11 cellular contexts compared by ENCODE assay signal in the genomic region with DNA sequence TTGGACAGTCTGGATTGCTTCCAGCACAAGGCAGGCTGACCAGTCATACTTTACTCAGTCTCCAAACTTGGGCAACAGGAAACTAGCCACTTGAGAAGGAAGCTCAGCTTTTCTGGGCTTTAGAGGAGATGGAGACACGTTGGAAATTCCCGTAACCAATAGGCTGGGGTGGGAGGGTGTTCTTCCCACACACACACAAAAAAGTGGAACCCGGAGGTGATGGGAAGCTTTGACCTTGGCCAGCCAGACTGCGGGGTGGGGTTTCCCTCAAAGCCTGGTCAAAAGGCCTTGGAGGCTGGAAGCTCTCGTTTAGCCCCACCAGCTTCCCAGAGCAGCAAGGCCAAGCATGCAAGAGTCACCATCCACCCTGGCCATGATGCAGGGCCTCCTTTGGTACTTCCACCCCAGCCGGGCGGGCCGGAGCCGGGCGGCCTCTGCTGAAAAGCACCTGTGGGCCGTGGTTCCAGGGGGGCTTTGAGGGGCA.
DNase-seq lines count a peak whose midpoint lies in the region; ATAC-seq, FAIRE-seq and TF ChIP-seq lines count a peak whose summit lies in the region.
"Had no signal": no experiment of that assay in that cellular context is flagged by ENCODE, and none has a peak within 500 bp of the region (broad histone marks: within the 10 kb centered on the region; RNA-seq: fewer than 3 reads in every experiment).

No MANE protein-coding gene starts in this region.

- no peak for FAIRE-seq in endothelial cell of umbilical vein (lab: Jason Lieb, UNC)
- FAIRE-seq: keratinocyte had no signal

- H3K4me3 ChIP-seq in SJSA1 = no peak overlapping the region
- peak overlapping the region in 1 of 3 experiments; percentile 4 for H3K4me3 ChIP-seq in endothelial cell of umbilical vein (replicated peaks in 1 of 3; ENCODE audit: insufficient read depth in 1 of 3, low read depth in 1 of 3, low read length in 3 of 3)
- H3K4me3 ChIP-seq in lower lobe of right lung = no peak overlapping the region
- H3K4me3 ChIP-seq in transverse colon = no peak overlapping the region
- H3K4me3 ChIP-seq: SJCRH30 had no signal

- POLR2A ChIA-PET in endothelial cell of umbilical vein (lab: Charles Lee) = no interaction called here

- no peak overlapping the region for H3K27ac Mint-ChIP-seq in nephron progenitor cell

- no peaks in the 10 kb centered on the region for H3K9me3 Mint-ChIP-seq in nephron progenitor cell

- H3K36me3 ChIP-seq in SJSA1 (peaks cover 9% of the 10 kb centered on the region), endothelial cell of umbilical vein (ENCODE audit: control insufficient read depth in 2 of 2, extremely low read depth in 1 of 2, insufficient read depth in 2 of 2, low read length in 2 of 2) (peaks cover 0 to 5% of the 10 kb centered on the region in 2 experiments), lower lobe of right lung (peaks cover 20% of the 10 kb centered on the region), transverse colon (no peaks in the 10 kb centered on the region)

- peak overlapping the region; percentile 80 for H3K9ac ChIP-seq in endothelial cell of umbilical vein (replicated peaks; ENCODE audit: extremely low read depth, insufficient read depth, low read length)

- in situ Hi-C loops in transverse colon (cut with MboI; ENCODE audit: low pct_ligation_motif_present in 1 of 4, low pct_unique_long_range_greater_than_20kb in 1 of 4, low sequenced_read_pairs in 3 of 4) = loop anchor here in 1 of 4 donors (25.0 kb wide), 1 partner anchor 231 kb away; no protein-coding TSS in a partner anchor

- no peak for TF ChIP-seq EP300 in transverse colon (IDR thresholded peaks at IDR 0.05; ENCODE audit: low read depth)

- BruUV-seq in endothelial cell of umbilical vein (replicated peaks; lab: Mats Ljungman, UMichigan) = no TSS peak

- dilution Hi-C loops in endothelial cell of umbilical vein (cut with MboI; ENCODE audit: extremely low pct_ligation_motif_present, low sequenced_read_pairs) = no loop called here

- no peaks in the 10 kb centered on the region for H3K27me3 Mint-ChIP-seq in nephron progenitor cell (ENCODE audit: low read depth, poor library complexity)

- TF ChIP-seq CTCF in endothelial cell of umbilical vein (IDR thresholded peaks at IDR 0.05; ENCODE audit: extremely low read depth in 1 of 2, insufficient read depth in 1 of 2, low read depth in 1 of 2, low read length in 2 of 2) (no peak), lower lobe of right lung (IDR thresholded peaks at IDR 0.05) (no peak), transverse colon (IDR thresholded peaks at IDR 0.05) (no peak), nephron progenitor cell (IDR thresholded peaks at IDR 0.05) (no peak)

- TF ChIP-seq POLR2A in endothelial cell of umbilical vein (IDR thresholded peaks at IDR 0.05; ENCODE audit: low read depth, low read length) = no peak
- no peak for TF ChIP-seq POLR2A in transverse colon (IDR thresholded peaks at IDR 0.05)

- peak overlapping the region; percentile 73 for H3K4me2 ChIP-seq in endothelial cell of umbilical vein (ENCODE audit: insufficient read depth, low read length)

- intact Hi-C loops in endothelial cell of umbilical vein (cut with micrococcal nuclease) (loop anchor here (5.0 kb wide), 1 partner anchor 216 kb away; no protein-coding TSS in a partner anchor), lower lobe of right lung (cut with DNase I) (no loop called here), transverse colon (cut with DNase I; ENCODE audit: low total_unique reads) (no loop called here)

- H3K9me1 ChIP-seq in endothelial cell of umbilical vein (replicated peaks; ENCODE audit: control insufficient read depth, extremely low read depth, insufficient read depth, low read length) = no peaks in the 10 kb centered on the region

- no peak overlapping the region for H2AFZ ChIP-seq in endothelial cell of umbilical vein (ENCODE audit: low read depth, low read length)

- ATAC-seq in lower lobe of right lung (peak; percentile 8 to 32), GM18868 (IDR thresholded peaks at IDR 0.05; ENCODE audit: unreplicated experiment) (no peak)

- peak in 1 of 2 experiments; percentile 45 for DNase-seq in SJSA1 (ENCODE audit: low read depth in 1 of 2, low spot score in 2 of 2)
- DNase-seq in endothelial cell of umbilical vein (ENCODE audit: low read depth, low spot score) = peak; percentile 80
- peak; percentile 44 for DNase-seq in lower lobe of right lung
- no peak for DNase-seq in transverse colon
- no peak for DNase-seq in DMS 273 (lab: John Stamatoyannopoulos, UW; ENCODE audit: unreplicated experiment)
- DNase-seq in nephron progenitor cell = no peak
- no peak for DNase-seq in H4 (ENCODE audit: low spot score)
- DNase-seq: cortex of kidney had no signal

- 77% methylated on average over 11 of the region's 11 CpGs; no CpG with 5 or more reads in 1 of the 2 donors for WGBS in transverse colon (ENCODE audit: low coverage in 1 of 2), 2 donors

- H3K9me3 ChIP-seq in SJSA1 (replicated peaks) (no peaks in the 10 kb centered on the region), endothelial cell of umbilical vein (replicated peaks; ENCODE audit: control insufficient read depth, insufficient read depth, low read length) (no peaks in the 10 kb centered on the region), lower lobe of right lung (no peaks in the 10 kb centered on the region), transverse colon (no peaks in the 10 kb centered on the region)
- H3K9me3 ChIP-seq: SJCRH30 had no signal

- H4K20me1 ChIP-seq in endothelial cell of umbilical vein (replicated peaks; ENCODE audit: control insufficient read depth, extremely low read depth, insufficient read depth, low read length) = no peaks in the 10 kb centered on the region

- no peaks in the 10 kb centered on the region for H3K27me3 ChIP-seq in SJSA1 (replicated peaks)
- no peaks in the 10 kb centered on the region for H3K27me3 ChIP-seq in endothelial cell of umbilical vein (ENCODE audit: control insufficient read depth in 2 of 2, insufficient read depth in 2 of 2, low read length in 2 of 2)
- no peaks in the 10 kb centered on the region for H3K27me3 ChIP-seq in lower lobe of right lung (ENCODE audit: low read depth)
- H3K27me3 ChIP-seq in transverse colon = no peaks in the 10 kb centered on the region
- H3K27me3 ChIP-seq: SJCRH30 had no signal

- no peak overlapping the region for H3K4me3 Mint-ChIP-seq in nephron progenitor cell

- H3K27ac ChIP-seq in SJSA1 = peak overlapping the region; percentile 39
- peak overlapping the region; percentile 96 for H3K27ac ChIP-seq in endothelial cell of umbilical vein (ENCODE audit: insufficient read depth, low read depth, low read length)
- H3K27ac ChIP-seq in lower lobe of right lung = peak overlapping the region; percentile 91
- H3K27ac ChIP-seq in transverse colon = peak overlapping the region; percentile 48 to 71 (median 66)
- H3K27ac ChIP-seq: SJCRH30 had no signal

- CTCF ChIA-PET in endothelial cell of umbilical vein (lab: Charles Lee) = interaction anchor here (0.7 to 2.9 kb wide), 11 partner anchors 8 to 285 kb away, joined by 3 to 24 read pairs (median 5); a partner anchor contains a TSS

- H3K4me1 ChIP-seq in SJSA1 (replicated peaks) (peaks cover 51% of the 10 kb centered on the region), endothelial cell of umbilical vein (ENCODE audit: control insufficient read depth, extremely low read depth, insufficient read depth, low read length) (peaks cover 67% of the 10 kb centered on the region), lower lobe of right lung (peaks cover 23% of the 10 kb centered on the region), transverse colon (peaks cover 0 to 9% (median 3%) of the 10 kb centered on the region in 4 donors)
- H3K4me1 ChIP-seq: SJCRH30 had no signal

- H3K36me3 Mint-ChIP-seq in nephron progenitor cell (ENCODE audit: low read depth) = peaks cover 23% of the 10 kb centered on the region

- H3K4me1 Mint-ChIP-seq in nephron progenitor cell = peaks cover 14% of the 10 kb centered on the region

- peaks cover 4% of the 10 kb centered on the region for H3K79me2 ChIP-seq in endothelial cell of umbilical vein (ENCODE audit: control insufficient read depth, insufficient read depth, low read length)

TF ChIP-seq in endothelial cell of umbilical vein, 7 proteins besides CTCF, POLR2A, EP300 and RAD21:
- TF ChIP-seq, protein P1, sequence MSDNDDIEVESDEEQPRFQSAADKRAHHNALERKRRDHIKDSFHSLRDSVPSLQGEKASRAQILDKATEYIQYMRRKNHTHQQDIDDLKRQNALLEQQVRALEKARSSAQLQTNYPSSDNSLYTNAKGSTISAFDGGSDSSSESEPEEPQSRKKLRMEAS (IDR thresholded peaks at IDR 0.05; ENCODE audit: insufficient read depth, insufficient read length) = no peak
- TF ChIP-seq FOS (IDR thresholded peaks at IDR 0.05; ENCODE audit: borderline replicate concordance, insufficient read depth, low read length) (peak; percentile 44), POLR2AphosphoS5 (IDR thresholded peaks at IDR 0.05; ENCODE audit: insufficient read depth, low read depth, low read length) (no peak), JUN (IDR thresholded peaks at IDR 0.05; ENCODE audit: borderline replicate concordance, insufficient read depth, insufficient read length, low read depth) (no peak), MYC (IDR thresholded peaks at IDR 0.05; ENCODE audit: low read depth, low read length) (no peak), EZH2 (IDR thresholded peaks at IDR 0.05; ENCODE audit: borderline replicate concordance, low read depth, low read length, severe bottlenecking) (no peak)
TF ChIP-seq in endothelial cell of umbilical vein: peak in this region for 1.

Comparison
In these comparisons a context has a peak if more than half of its experiments do, and no peak if none do; other contexts are left out.
1. DNase-seq: peak in endothelial cell of umbilical vein (single experiment) and lower lobe of right lung (single experiment); none in transverse colon (single experiment), DMS 273 (single experiment), nephron progenitor cell (single experiment) and H4 (single experiment).
2. H3K27ac ChIP-seq: peak in every context shown above with its lines; median percentile 96 in endothelial cell of umbilical vein; 91 in lower lobe of right lung; 66 in transverse colon; 39 in SJSA1.